In the genomic region with DNA sequence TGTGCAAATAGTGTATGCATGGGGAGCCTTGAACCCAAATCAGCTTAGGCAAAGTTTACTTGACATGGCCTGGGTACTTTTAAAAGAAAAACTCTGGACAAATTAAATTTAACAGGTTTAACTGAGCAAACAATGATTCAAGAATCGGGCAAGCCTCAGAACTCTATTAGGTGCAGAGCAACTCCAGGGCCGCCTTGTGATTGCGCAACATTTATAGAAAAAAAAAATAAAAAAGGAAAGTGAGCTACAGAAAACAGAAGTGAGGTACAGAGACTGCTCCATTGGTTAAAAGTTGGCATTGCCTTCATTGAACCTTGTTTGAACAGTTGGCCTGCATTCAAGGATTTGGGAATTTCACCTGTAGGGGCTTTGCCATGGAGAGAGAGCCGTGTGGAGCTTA, we compare ENCODE assay signal across 1 cellular context.
TF ChIP-seq lines count a peak whose summit lies in the region.

No MANE protein-coding gene starts in this region.

TF ChIP-seq in K562, 482 proteins besides CTCF, POLR2A, EP300 and RAD21 (continued from another document):
- TF ChIP-seq CEBPB (tag; IDR thresholded peaks at IDR 0.05) (peak; percentile 95), ZZZ3 (IDR thresholded peaks at IDR 0.05) (no peak), DPF2 (IDR thresholded peaks at IDR 0.05) (no peak), ZNF12 (CRISPR knock-in tag; IDR thresholded peaks at IDR 0.05) (no peak), ZSCAN29 (IDR thresholded peaks at IDR 0.05) (no peak), COPS2 (conservative IDR thresholded peaks at IDR 0.05) (no peak)
